ENCODE assay signal across 19 cellular contexts in the genomic region with DNA sequence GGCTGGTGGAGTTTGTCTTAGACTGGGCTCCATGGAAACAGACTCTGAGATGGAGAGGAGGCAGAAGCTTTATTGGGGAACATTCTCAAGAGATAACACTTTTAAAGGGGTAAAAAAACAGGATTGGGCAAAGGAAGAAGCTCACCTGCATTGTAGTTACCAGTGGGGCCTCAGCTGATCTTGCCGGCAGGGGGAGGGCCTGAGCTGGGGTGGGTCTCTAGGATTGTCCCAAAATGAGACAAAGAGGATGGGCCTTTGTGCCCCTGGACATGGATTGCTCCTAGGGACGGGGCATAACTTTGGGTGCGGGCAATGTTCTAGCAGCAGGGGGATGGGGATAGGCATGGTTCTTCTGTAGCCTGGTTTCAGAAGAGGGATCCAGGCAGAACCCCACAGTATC. TPM values are rescaled to one million over a fixed set of nuclear protein-coding genes. Genes with fewer than 3 reads are reported as not detected.
"Had no signal": no experiment of that assay in that cellular context is flagged by ENCODE, and none has a peak within 500 bp of the region (broad histone marks: within the 10 kb centered on the region; RNA-seq: fewer than 3 reads in every experiment).

No MANE protein-coding gene starts in this region.

- H3K4me3 Mint-ChIP-seq: activated naive CD4-positive, alpha-beta T cell treated with anti-CD3 and anti-CD28 coated beads, Interleukin-2, amount 50 U/mL, for 24 hours; activated T-cell treated with anti-CD3 and anti-CD28 coated beads, Interleukin-2, amount 50 U/mL, for 72 hours; nephron had no signal

- H3K27me3 Mint-ChIP-seq: activated naive CD4-positive, alpha-beta T cell treated with anti-CD3 and anti-CD28 coated beads, Interleukin-2, amount 50 U/mL, for 24 hours; progenitor cell of endocrine pancreas had no signal

- H3K27ac Mint-ChIP-seq: activated naive CD4-positive, alpha-beta T cell treated with anti-CD3 and anti-CD28 coated beads, Interleukin-2, amount 50 U/mL, for 24 hours; activated T-cell treated with anti-CD3 and anti-CD28 coated beads, Interleukin-2, amount 50 U/mL, for 72 hours; nephron; progenitor cell of endocrine pancreas had no signal

- DNase-seq: activated CD4-positive, alpha-beta T cell treated with anti-CD3 and anti-CD28 coated beads, Interleukin-2, amount 50 U/mL, for 1 hour; activated CD4-positive, CD25-positive, alpha-beta regulatory T cell treated with anti-CD3 and anti-CD28 coated beads, Interleukin-2, amount 50 U/mL, for 72 hours; activated CD8-positive, alpha-beta memory T cell treated with anti-CD3 and anti-CD28 coated beads, Interleukin-2, amount 50 U/mL, for 48 hours; activated effector memory CD4-positive, alpha-beta T cell treated with anti-CD3 and anti-CD28 coated beads, Interleukin-2, amount 50 U/mL, for 16 hours; activated T-cell treated with anti-CD3 and anti-CD28 coated beads, Interleukin-2, amount 50 U/mL, for 72 hours; effector CD4-positive, alpha-beta T cell; left lung; midbrain; stimulated activated CD4-positive, alpha-beta T cell treated with anti-CD3 and anti-CD28 coated beads, Interleukin-12 subunit alpha, Interleukin-12 subunit beta, amount 100 ng/mL, for 4 hours; stimulated activated CD4-positive, alpha-beta T cell treated with anti-CD3 and anti-CD28 coated beads, Interleukin-1b, Interleukin-23, amount 100 ng/mL, for 48 hours; stimulated activated CD8-positive, alpha-beta memory T cell treated with anti-CD3 and anti-CD28 coated beads, Interleukin-4, amount 100 ng/mL, for 48 hours; stimulated activated naive CD4-positive, alpha-beta T cell treated with Interleukin-2 at 50 U/mL for 16 hours; thyroid gland had no signal

- H3K27me3 ChIP-seq: ascending aorta, left lung, thyroid gland had no signal

- H3K9me3 Mint-ChIP-seq: activated naive CD4-positive, alpha-beta T cell treated with anti-CD3 and anti-CD28 coated beads, Interleukin-2, amount 50 U/mL, for 24 hours; activated T-cell treated with anti-CD3 and anti-CD28 coated beads, Interleukin-2, amount 50 U/mL, for 72 hours; nephron had no signal

- H3K27ac ChIP-seq: ascending aorta, left lung, thyroid gland, VCaP had no signal

- H3K4me1 Mint-ChIP-seq: activated naive CD4-positive, alpha-beta T cell treated with anti-CD3 and anti-CD28 coated beads, Interleukin-2, amount 50 U/mL, for 24 hours; nephron had no signal

- H3K4me1 ChIP-seq: ascending aorta, left lung, thyroid gland had no signal

- ATAC-seq: activated T-cell treated with anti-CD3 and anti-CD28 coated beads, Interleukin-2, amount 50 U/mL, for 72 hours; left lung had no signal

- H3K36me3 ChIP-seq: ascending aorta, left lung, thyroid gland had no signal

- H3K36me3 Mint-ChIP-seq: activated naive CD4-positive, alpha-beta T cell treated with anti-CD3 and anti-CD28 coated beads, Interleukin-2, amount 50 U/mL, for 24 hours had no signal

- H3K4me3 ChIP-seq: ascending aorta, left lung, thyroid gland had no signal

- H3K9me3 ChIP-seq: ascending aorta, left lung, thyroid gland had no signal

RNA-seq across cellular contexts. Expression of a gene that starts 12.5 kb away (rescaled TPM):
- total RNA-seq: lung microvascular endothelial cell had no signal
